8 cellular contexts compared by ENCODE assay signal in genomic region chr1:16248603-16249534, GRCh38. TPM values are rescaled to one million over a fixed set of nuclear protein-coding genes. Genes with fewer than 3 reads are reported as not detected.
DNase-seq lines count a peak whose midpoint lies in the region; ATAC-seq and TF ChIP-seq lines count a peak whose summit lies in the region.

No MANE protein-coding gene starts in this region.

- H3K79me2 ChIP-seq in osteoblast (ENCODE audit: insufficient read depth, low read length), result no peaks in the 10 kb centered on the region

- no peaks in the 10 kb centered on the region for H3K36me3 Mint-ChIP-seq in natural killer cell
- H3K36me3 Mint-ChIP-seq in natural killer cell treated with Interleukin-12 subunit alpha and Interleukin-12 subunit beta and Interleukin-15 and Interleukin-18, amount 100 ng/mL, for 72 hours, result no peaks in the 10 kb centered on the region

- peaks cover 19% of the 10 kb centered on the region for H3K36me3 ChIP-seq in osteoblast (ENCODE audit: insufficient read depth, low read length)

- no peak overlapping the region for H2AFZ ChIP-seq in osteoblast (ENCODE audit: low read length)

- no peak overlapping the region for H3K4me3 Mint-ChIP-seq in natural killer cell
- no peak overlapping the region for H3K4me3 Mint-ChIP-seq in natural killer cell treated with Interleukin-12 subunit alpha and Interleukin-12 subunit beta and Interleukin-15 and Interleukin-18, amount 100 ng/mL, for 72 hours

- H4K20me1 ChIP-seq in osteoblast (ENCODE audit: insufficient read depth, low read length), result peaks cover 25% of the 10 kb centered on the region

- H3K4me1 ChIP-seq in osteoblast (ENCODE audit: insufficient read depth, low read length), result peaks cover 28% of the 10 kb centered on the region

- TF ChIP-seq CTCF in natural killer cell (IDR thresholded peaks at IDR 0.05), result no peak
- TF ChIP-seq CTCF in osteoblast (IDR thresholded peaks at IDR 0.05; ENCODE audit: extremely low read depth, low read depth, low read length), result no peak

- intact Hi-C loops in natural killer cell (cut with micrococcal nuclease), result no loop called here

- peak overlapping the region; percentile 42 for H3K4me2 ChIP-seq in osteoblast (ENCODE audit: insufficient read depth, low read length)

- H3K4me1 Mint-ChIP-seq in natural killer cell, result peaks cover 11 to 21% of the 10 kb centered on the region in 2 donors
- H3K4me1 Mint-ChIP-seq in natural killer cell treated with Interleukin-12 subunit alpha and Interleukin-12 subunit beta and Interleukin-15 and Interleukin-18, amount 100 ng/mL, for 72 hours (ENCODE audit: low read depth in 2 of 2), result peaks cover 11 to 14% of the 10 kb centered on the region in 2 donors

- no peaks in the 10 kb centered on the region for H3K27me3 ChIP-seq in osteoblast (ENCODE audit: insufficient read depth, low read length)

- ATAC-seq in natural killer cell (peak in 2 of 3 donors; percentile 29 to 34), HG03460 (IDR thresholded peaks at IDR 0.05; ENCODE audit: unreplicated experiment) (no peak)
- no peak for ATAC-seq in natural killer cell treated with Interleukin-12 subunit alpha and Interleukin-12 subunit beta and Interleukin-15 and Interleukin-18, amount 100 ng/mL, for 72 hours

- peak overlapping the region; percentile 17 for H3K27ac ChIP-seq in osteoblast (ENCODE audit: low read depth, low read length)

- H3K4me3 ChIP-seq in osteoblast (ENCODE audit: insufficient read depth, low read length), result no peak overlapping the region

- DNase-seq in natural killer cell, result no peak
- DNase-seq in natural killer cell treated with Interleukin-12 subunit alpha and Interleukin-12 subunit beta and Interleukin-15 and Interleukin-18, amount 100 ng/mL, for 72 hours (ENCODE audit: low spot score), result no peak
- DNase-seq in NCI-H1105 treated with DMSO at 0.1 percent for 48 hours (lab: John Stamatoyannopoulos, UW), result peak; percentile 100
- DNase-seq in SW480 (ENCODE audit: low spot score), result peak; percentile 93
- peak; percentile 81 for DNase-seq in fibroblast of peridontal ligament (ENCODE audit: extremely low read depth)
- DNase-seq in osteoblast (ENCODE audit: insufficient read length, low spot score, missing footprints), result peak; percentile 85
- DNase-seq in stimulated activated CD4-positive, alpha-beta T cell treated with anti-CD3 and anti-CD28 coated beads, Interleukin-2, amount 100 ng/mL, for 24 hours, result no peak

- H3K27me3 Mint-ChIP-seq in natural killer cell (ENCODE audit: low read depth in 2 of 2), result no peaks in the 10 kb centered on the region
- no peaks in the 10 kb centered on the region for H3K27me3 Mint-ChIP-seq in natural killer cell treated with Interleukin-12 subunit alpha and Interleukin-12 subunit beta and Interleukin-15 and Interleukin-18, amount 100 ng/mL, for 72 hours

- no peaks in the 10 kb centered on the region for H3K9me3 ChIP-seq in osteoblast (ENCODE audit: low read depth, low read length)

- no peaks in the 10 kb centered on the region for H3K9me3 Mint-ChIP-seq in natural killer cell
- no peaks in the 10 kb centered on the region for H3K9me3 Mint-ChIP-seq in natural killer cell treated with Interleukin-12 subunit alpha and Interleukin-12 subunit beta and Interleukin-15 and Interleukin-18, amount 100 ng/mL, for 72 hours

- H3K27ac Mint-ChIP-seq in natural killer cell, result peak overlapping the region; percentile 37 to 69
- peak overlapping the region in 1 of 2 donors; percentile 71 for H3K27ac Mint-ChIP-seq in natural killer cell treated with Interleukin-12 subunit alpha and Interleukin-12 subunit beta and Interleukin-15 and Interleukin-18, amount 100 ng/mL, for 72 hours

RNA-seq across cellular contexts. Expression of gene CPLANE2, which starts 11.9 kb away (rescaled TPM):
- total RNA-seq in natural killer cell (10 to 100 TPM in 1 of 3 donors, 1 to 10 TPM in 2; 7.6 to 10.8 (median 8.3) TPM), osteoblast (9.4 and 14.1 TPM in 2 replicates)
- total RNA-seq in natural killer cell treated with Interleukin-12 subunit alpha and Interleukin-12 subunit beta and Interleukin-15 and Interleukin-18, amount 100 ng/mL, for 72 hours, result 1 to 10 TPM; 3.2 to 3.8 TPM

RNA-seq across cellular contexts. Expression of gene ARHGEF19, which starts 36.4 kb away (rescaled TPM):
- 10 to 100 TPM; 14.6 to 18.9 (median 15.8) TPM for total RNA-seq in natural killer cell
- 10 to 100 TPM; 13.0 to 14.0 TPM for total RNA-seq in natural killer cell treated with Interleukin-12 subunit alpha and Interleukin-12 subunit beta and Interleukin-15 and Interleukin-18, amount 100 ng/mL, for 72 hours
- total RNA-seq in osteoblast, result 5.9 and 6.5 TPM in 2 replicates

Comparison
In these comparisons a context has a peak if more than half of its experiments do, and no peak if none do; other contexts are left out.
1. ATAC-seq: peak in natural killer cell (2 of 3); none in natural killer cell treated with Interleukin-12 subunit alpha and Interleukin-12 subunit beta and Interleukin-15 and Interleukin-18, amount 100 ng/mL, for 72 hours (0 of 2) and HG03460 (single experiment).
2. DNase-seq: peak in NCI-H1105 treated with DMSO at 0.1 percent for 48 hours (single experiment), SW480 (single experiment), fibroblast of peridontal ligament (single experiment) and osteoblast (single experiment); none in natural killer cell (single experiment), natural killer cell treated with Interleukin-12 subunit alpha and Interleukin-12 subunit beta and Interleukin-15 and Interleukin-18, amount 100 ng/mL, for 72 hours (single experiment) and stimulated activated CD4-positive, alpha-beta T cell treated with anti-CD3 and anti-CD28 coated beads, Interleukin-2, amount 100 ng/mL, for 24 hours (0 of 2).